Comparison of ENCODE assay signal across 22 cellular contexts in the genomic region with DNA sequence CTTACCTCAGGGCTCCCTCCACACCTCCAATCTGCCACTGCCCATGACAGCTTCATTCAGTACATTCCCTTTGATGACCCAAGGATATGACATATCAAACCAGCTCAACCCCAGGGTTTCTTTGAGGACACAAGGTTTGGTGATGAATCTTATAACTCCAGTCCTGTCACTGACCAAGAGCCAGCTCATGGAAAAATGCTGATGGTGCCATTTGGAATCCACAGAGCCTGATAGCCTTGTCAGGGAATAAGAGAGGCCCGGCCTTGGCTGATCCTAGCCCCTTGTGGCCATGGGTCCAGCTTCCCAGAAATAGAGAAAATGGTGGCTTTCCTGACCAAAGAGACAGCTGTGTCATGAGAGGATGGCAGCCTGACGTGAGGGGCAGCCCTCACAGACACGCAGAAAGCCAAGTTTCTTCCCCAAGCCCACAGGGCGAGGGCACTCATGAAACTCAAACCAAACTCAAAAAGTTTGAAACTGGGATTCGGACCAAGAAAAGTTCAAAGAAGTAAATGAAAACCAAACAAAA.
"Had no signal": no experiment of that assay in that cellular context is flagged by ENCODE, and none has a peak within 500 bp of the region (broad histone marks: within the 10 kb centered on the region; RNA-seq: fewer than 3 reads in every experiment).

No MANE protein-coding gene starts in this region.

- ATAC-seq: activated CD4-positive, alpha-beta T cell treated with anti-CD3 and anti-CD28 coated beads for 36 hours; activated T-cell treated with anti-CD3 and anti-CD28 coated beads, Interleukin-2, amount 50 U/mL, for 72 hours; PC-3; T-cell had no signal

- H3K27ac ChIP-seq: breast epithelium had no signal

- DNase-seq: activated CD4-positive, alpha-beta memory T cell treated with anti-CD3 and anti-CD28 coated beads, Interleukin-2, amount 10 ng/mL, durations not matched to agents 7 days and 5 days; activated CD4-positive, alpha-beta T cell treated with anti-CD3 and anti-CD28 coated beads for 36 hours; activated CD4-positive, alpha-beta T cell treated with anti-CD3 and anti-CD28 coated beads, Interleukin-2, amount 50 U/mL, for 1 hour; activated gamma-delta T cell treated with Interleukin-2 at 50 U/mL for 16 hours; activated naive CD4-positive, alpha-beta T cell treated with anti-CD3 and anti-CD28 coated beads, Interleukin-2, amount 10 ng/mL, durations not matched to agents 7 days and 5 days; activated naive CD8-positive, alpha-beta T cell treated with anti-CD3 and anti-CD28 coated beads for 36 hours; activated T-cell treated with anti-CD3 and anti-CD28 coated beads for 4 hours; activated T-cell treated with anti-CD3 and anti-CD28 coated beads, Interleukin-2, amount 50 U/mL, for 72 hours; central memory CD4-positive, alpha-beta T cell; NCI-H1048; NCI-H187 treated with DMSO at 0.1 percent for 48 hours; NCI-H2081 treated with DMSO at 0.1 percent for 48 hours; NCI-H446; NCI-H524; PC-3; SHP77; T-cell; T-helper 2 cell; T1000 had no signal

- H3K27me3 ChIP-seq: breast epithelium had no signal

- H3K4me3 ChIP-seq: breast epithelium had no signal

- H3K4me1 ChIP-seq: breast epithelium had no signal

- FAIRE-seq: RCC 7860, TTC549 had no signal

- H3K36me3 ChIP-seq: breast epithelium had no signal

- H3K9me3 ChIP-seq: breast epithelium had no signal
